In the genomic region with DNA sequence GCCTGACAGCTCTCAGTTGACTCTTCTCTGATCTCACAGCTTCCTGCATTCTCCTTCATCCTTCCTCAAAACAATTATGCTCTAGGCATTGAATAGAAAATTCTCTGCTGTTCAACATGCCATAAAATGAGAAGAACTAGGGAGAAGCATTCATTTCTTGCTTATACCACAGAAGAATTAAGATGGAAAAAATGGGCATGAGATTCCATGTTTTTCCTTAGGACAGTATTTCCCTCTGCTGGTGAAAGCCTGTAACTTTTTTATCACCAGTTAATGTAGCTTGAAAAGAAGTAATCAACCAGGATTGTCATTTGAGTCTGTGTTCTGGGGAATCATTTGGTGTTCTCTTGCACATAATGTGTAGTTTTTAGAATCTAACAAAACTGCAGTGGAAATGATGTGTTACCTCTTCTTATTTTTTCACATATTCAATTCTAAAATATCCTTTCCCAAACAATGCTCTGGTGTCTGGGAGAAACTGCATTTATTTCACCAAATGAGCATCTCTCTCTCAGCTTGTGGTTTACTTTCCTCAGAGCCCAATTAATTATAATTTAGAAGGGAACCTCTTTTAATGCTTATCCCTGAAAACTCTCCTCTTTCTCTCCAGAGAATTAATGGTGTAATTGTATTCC, we compare ENCODE assay signal across 9 cellular contexts.
DNase-seq lines count a peak whose midpoint lies in the region; ATAC-seq and TF ChIP-seq lines count a peak whose summit lies in the region.
"Had no signal": no experiment of that assay in that cellular context is flagged by ENCODE, and none has a peak within 500 bp of the region (broad histone marks: within the 10 kb centered on the region; RNA-seq: fewer than 3 reads in every experiment).

No MANE protein-coding gene starts in this region.

- POLR2A ChIA-PET in OCI-LY7 (lab: Charles Lee) = interaction anchor here (0.7 to 1.5 kb wide), 9 partner anchors 11 to 181 kb away, joined by 3 to 11 read pairs (median 3); no protein-coding TSS in a partner anchor

- peaks cover 5% of the 10 kb centered on the region; the same call in 1 of the 2 replicates for H3K36me3 ChIP-seq in OCI-LY7 (ENCODE audit: insufficient read depth, low read length)
- H3K36me3 ChIP-seq: neutrophil had no signal

- BruUV-seq in OCI-LY7 (replicated peaks; lab: Mats Ljungman, UMichigan) = no TSS peak

- in situ Hi-C loops in GM13977 (cut with MboI; ENCODE audit: low pct_unique_long_range_greater_than_20kb, low sequenced_read_pairs, unreplicated experiment) = loop anchor here (10.0 to 25.0 kb wide), 3 partner anchors 179 to 957 kb away; partner anchors contain the start of gene GABRR3

- no peak overlapping the region for H3K27ac Mint-ChIP-seq in stimulated activated naive B cell treated with anti-CD40 and anti-IgM and Interleukin-4, amounts not matched to agents 10 μg/mL and 1 μg/mL and 100 μg/mL, for 72 hours

- H3K79me2 ChIP-seq in OCI-LY7 (ENCODE audit: insufficient read depth, low read depth, low read length) = no peaks in the 10 kb centered on the region

- no peak for DNase-seq in GM13977 (ENCODE audit: low spot score)
- DNase-seq in OCI-LY7 (ENCODE audit: low spot score) = no peak
- peak; percentile 55 for DNase-seq in fibroblast of gingiva (ENCODE audit: low read depth)
- DNase-seq in pulmonary artery endothelial cell (ENCODE audit: low read depth, low spot score) = peak; percentile 39
- no peak for DNase-seq in MV-4-11 (lab: John Stamatoyannopoulos, UW)
- DNase-seq in NCI-H2029 treated with DMSO at 0.1 percent for 48 hours (lab: John Stamatoyannopoulos, UW) = no peak
- no peak for DNase-seq in stimulated activated naive B cell treated with anti-CD40 and anti-IgM and Interleukin-4, amounts not matched to agents 10 μg/mL and 1 μg/mL and 100 μg/mL, for 72 hours
- DNase-seq in NOMO-1 treated with dmso at 0.1 percent for 144 hours (lab: John Stamatoyannopoulos, UW; ENCODE audit: unreplicated experiment) = no peak

- no peaks in the 10 kb centered on the region for H4K20me1 ChIP-seq in OCI-LY7 (ENCODE audit: insufficient read depth, low read length)

- peaks cover 2 to 6% of the 10 kb centered on the region in 2 donors for H3K9me3 Mint-ChIP-seq in stimulated activated naive B cell treated with anti-CD40 and anti-IgM and Interleukin-4, amounts not matched to agents 10 μg/mL and 1 μg/mL and 100 μg/mL, for 72 hours

- H3K36me3 Mint-ChIP-seq in stimulated activated naive B cell treated with anti-CD40 and anti-IgM and Interleukin-4, amounts not matched to agents 10 μg/mL and 1 μg/mL and 100 μg/mL, for 72 hours = no peaks in the 10 kb centered on the region

- H3K4me3 Mint-ChIP-seq in stimulated activated naive B cell treated with anti-CD40 and anti-IgM and Interleukin-4, amounts not matched to agents 10 μg/mL and 1 μg/mL and 100 μg/mL, for 72 hours = no peak overlapping the region

- intact Hi-C loops in OCI-LY7 (cut with micrococcal nuclease; ENCODE audit: unreplicated experiment) = loop anchor here (5.0 kb wide), 1 partner anchor 177 kb away; no protein-coding TSS in a partner anchor

- ATAC-seq in stimulated activated naive B cell treated with anti-CD40 and anti-IgM and Interleukin-4, amounts not matched to agents 10 μg/mL and 1 μg/mL and 100 μg/mL, for 72 hours (replicated peaks) = no peak

- H3K4me1 Mint-ChIP-seq in stimulated activated naive B cell treated with anti-CD40 and anti-IgM and Interleukin-4, amounts not matched to agents 10 μg/mL and 1 μg/mL and 100 μg/mL, for 72 hours = no peaks in the 10 kb centered on the region

- no peak overlapping the region for H3K27ac ChIP-seq in OCI-LY7 (ENCODE audit: low read depth, low read length, poor library complexity, severe bottlenecking)
- H3K27ac ChIP-seq: neutrophil had no signal

- H2AFZ ChIP-seq in OCI-LY7 (ENCODE audit: low read length) = no peak overlapping the region

- peak; percentile 23 for TF ChIP-seq CTCF in GM13977 (IDR thresholded peaks at IDR 0.05; ENCODE audit: extremely low read depth, insufficient read depth, missing control alignments)
- peak; percentile 69 for TF ChIP-seq CTCF in OCI-LY7 (conservative IDR thresholded peaks at IDR 0.05; ENCODE audit: low read length)

- peaks cover 0 to 15% of the 10 kb centered on the region in 2 donors for H3K27me3 Mint-ChIP-seq in stimulated activated naive B cell treated with anti-CD40 and anti-IgM and Interleukin-4, amounts not matched to agents 10 μg/mL and 1 μg/mL and 100 μg/mL, for 72 hours

- H3K9me3 ChIP-seq in OCI-LY7 (ENCODE audit: low read length) = peaks cover 31% of the 10 kb centered on the region; the same call in 1 of the 2 replicates
- H3K9me3 ChIP-seq: neutrophil had no signal

- no peaks in the 10 kb centered on the region; the same call in 1 of the 2 replicates for H3K9me2 ChIP-seq in OCI-LY7 (ENCODE audit: insufficient read depth, low read length)

- H3K4me2 ChIP-seq in OCI-LY7 (ENCODE audit: low read length) = no peak overlapping the region

- H3K4me3 ChIP-seq in OCI-LY7 (ENCODE audit: low read depth, low read length, poor library complexity, severe bottlenecking) = no peak overlapping the region

- peaks cover 19% of the 10 kb centered on the region for H3K4me1 ChIP-seq in OCI-LY7 (ENCODE audit: insufficient read depth, low read length, poor library complexity, severe bottlenecking)

- CTCF ChIA-PET in OCI-LY7 (lab: Charles Lee; ENCODE audit: unreplicated experiment) = interaction anchor here (1.1 kb wide), 1 partner anchor 23 kb away, joined by 3 read pairs; no protein-coding TSS in a partner anchor

Comparison
In these comparisons a context has a peak if more than half of its experiments do, and no peak if none do; other contexts are left out.
1. DNase-seq: peak in fibroblast of gingiva (single experiment) and pulmonary artery endothelial cell (single experiment); none in GM13977 (single experiment), OCI-LY7 (single experiment), MV-4-11 (single experiment), NCI-H2029 treated with DMSO at 0.1 percent for 48 hours (single experiment), stimulated activated naive B cell treated with anti-CD40 and anti-IgM and Interleukin-4, amounts not matched to agents 10 μg/mL and 1 μg/mL and 100 μg/mL, for 72 hours (single experiment) and NOMO-1 treated with dmso at 0.1 percent for 144 hours (single experiment).